15 cellular contexts compared by ENCODE assay signal in the genomic region with DNA sequence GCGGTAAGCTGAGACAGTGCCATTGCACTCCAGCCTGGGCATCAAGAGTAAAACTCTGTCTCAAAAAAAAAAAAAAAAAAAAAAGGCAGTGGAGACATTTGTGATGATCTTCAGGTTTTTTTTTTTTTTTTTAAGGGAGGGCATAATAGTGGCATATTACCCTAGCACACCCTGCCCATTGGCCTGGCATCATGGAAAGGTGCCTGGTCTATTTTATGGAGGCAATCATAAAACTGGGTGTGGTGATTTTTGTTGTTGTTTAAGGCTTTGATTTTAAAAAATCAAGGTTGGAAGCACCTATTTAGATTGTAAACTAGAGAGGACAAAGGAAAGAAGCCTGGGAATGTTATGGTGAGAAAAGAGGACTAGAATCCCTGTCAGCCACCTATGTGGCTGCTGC. TPM values are rescaled to one million over a fixed set of nuclear protein-coding genes. Genes with fewer than 3 reads are reported as not detected.
DNase-seq lines count a peak whose midpoint lies in the region; ATAC-seq, FAIRE-seq and TF ChIP-seq lines count a peak whose summit lies in the region.
"Had no signal": no experiment of that assay in that cellular context is flagged by ENCODE, and none has a peak within 500 bp of the region (broad histone marks: within the 10 kb centered on the region; RNA-seq: fewer than 3 reads in every experiment).

No MANE protein-coding gene starts in this region.

- H3K36me3 Mint-ChIP-seq in HFFc6 (ENCODE audit: low read depth) (peaks cover 55% of the 10 kb centered on the region), WTC11 (0 out of 2 replicates have a peak, but pooled peaks cover 5% of the 10 kb centered on the region)

- no peak for TF ChIP-seq CTCF in HFFc6 (IDR thresholded peaks at IDR 0.05)
- TF ChIP-seq CTCF in WTC11 (IDR thresholded peaks at IDR 0.05), result no peak
- no peak for TF ChIP-seq CTCF in keratinocyte (optimal IDR thresholded peaks at IDR 0.05 in 1 of 3, IDR thresholded peaks at IDR 0.05 in 1 of 3, conservative IDR thresholded peaks at IDR 0.05 in 1 of 3; ENCODE audit: extremely low read depth in 1 of 3, insufficient read depth in 2 of 3, low read length in 3 of 3)

- POLR2A ChIA-PET in WTC11 (lab: Charles Lee), result no interaction called here

- H3K9me3 Mint-ChIP-seq in HFFc6 (no peaks in the 10 kb centered on the region), WTC11 (no peaks in the 10 kb centered on the region)
- H3K9me3 Mint-ChIP-seq: activated T-cell treated with anti-CD3 and anti-CD28 coated beads, Interleukin-2, amount 50 U/mL, for 72 hours had no signal

- dilution Hi-C loops in keratinocyte (cut with MboI; ENCODE audit: extremely low pct_ligation_motif_present, low sequenced_read_pairs), result no loop called here

- peak overlapping the region; percentile 2 for H3K4me2 ChIP-seq in keratinocyte (ENCODE audit: control insufficient read depth, extremely low read depth, insufficient read depth, low read depth, low read length)
- H3K4me2 ChIP-seq: PC-9 had no signal

- no peaks in the 10 kb centered on the region for H3K9me3 ChIP-seq in keratinocyte (ENCODE audit: control insufficient read depth, low read depth, low read length)

- no peak for ATAC-seq in WTC11
- no peak for ATAC-seq in GM19324 (IDR thresholded peaks at IDR 0.05; ENCODE audit: low FRiP score, unreplicated experiment)
- ATAC-seq: activated T-cell treated with anti-CD3 and anti-CD28 coated beads, Interleukin-2, amount 50 U/mL, for 72 hours had no signal

- no peak for FAIRE-seq in keratinocyte (lab: Jason Lieb, UNC)
- FAIRE-seq in HTR-8/SVneo (lab: Jason Lieb, UNC), result no peak

- peak overlapping the region; percentile 40 for H3K27ac Mint-ChIP-seq in HFFc6
- peak overlapping the region; percentile 82 for H3K27ac Mint-ChIP-seq in WTC11

- H3K27me3 Mint-ChIP-seq in HFFc6 (ENCODE audit: insufficient read depth), result no peaks in the 10 kb centered on the region; the same call in 1 of the 2 replicates
- H3K27me3 Mint-ChIP-seq in WTC11 (ENCODE audit: low read depth), result no peaks in the 10 kb centered on the region

- H4K20me1 ChIP-seq in keratinocyte (ENCODE audit: control insufficient read depth, extremely low read depth, insufficient read depth, low read length), result peaks cover 2% of the 10 kb centered on the region

- H3K27me3 ChIP-seq in keratinocyte (ENCODE audit: control insufficient read depth, extremely low read depth, insufficient read depth, low read length), result no peaks in the 10 kb centered on the region

- H3K4me1 Mint-ChIP-seq in HFFc6 (ENCODE audit: low read depth) (peaks cover 64% of the 10 kb centered on the region), WTC11 (peaks cover 69% of the 10 kb centered on the region)

- H3K9me1 ChIP-seq in keratinocyte (ENCODE audit: control insufficient read depth, extremely low read depth, insufficient read depth, low read length), result no peaks in the 10 kb centered on the region

- H3K4me3 ChIP-seq in keratinocyte (ENCODE audit: control insufficient read depth in 2 of 3, extremely low read depth in 1 of 3, insufficient read depth in 2 of 3, low read depth in 1 of 3, low read length in 3 of 3), result no peak overlapping the region
- H3K4me3 ChIP-seq in skin epidermis, result no peak overlapping the region
- H3K4me3 ChIP-seq: PC-9 had no signal

- H3K27ac ChIP-seq in keratinocyte (ENCODE audit: control insufficient read depth, insufficient read depth, low read length) (no peak overlapping the region), skin epidermis (peak overlapping the region in 13 of 21 experiments; percentile 10 to 73 (median 54))

- DNase-seq in HFFc6 (no peak), WTC11 (ENCODE audit: low spot score) (no peak), keratinocyte (ENCODE audit: low read depth, low spot score) (no peak), HTR-8/SVneo (ENCODE audit: insufficient read length, low spot score) (no peak), pons (ENCODE audit: low spot score) (no peak), cortex of kidney (lab: John Stamatoyannopoulos, UW) (no peak)
- DNase-seq: activated T-cell treated with anti-CD3 and anti-CD28 coated beads, Interleukin-2, amount 50 U/mL, for 72 hours; NCI-H1436 treated with DMSO at 0.1 percent for 48 hours; NCI-H524; PC-9; retina; stimulated activated CD4-positive, alpha-beta T cell treated with anti-CD3 and anti-CD28 coated beads, Interleukin-4, amount 100 ng/mL, for 1 hour; T-helper 1 cell had no signal

- peaks cover 7 to 14% of the 10 kb centered on the region in 2 experiments for H3K36me3 ChIP-seq in keratinocyte (ENCODE audit: control insufficient read depth in 2 of 2, extremely low read depth in 1 of 2, insufficient read depth in 2 of 2, low read length in 2 of 2)

- H2AFZ ChIP-seq in keratinocyte (ENCODE audit: control insufficient read depth, low read length), result no peak overlapping the region
- H2AFZ ChIP-seq: PC-9 had no signal

- H3K4me3 Mint-ChIP-seq in HFFc6, result no peak overlapping the region
- no peak overlapping the region for H3K4me3 Mint-ChIP-seq in WTC11
- H3K4me3 Mint-ChIP-seq: activated T-cell treated with anti-CD3 and anti-CD28 coated beads, Interleukin-2, amount 50 U/mL, for 72 hours had no signal

- CTCF ChIA-PET in WTC11 (lab: Charles Lee), result interaction anchor here (1.5 kb wide), 1 partner anchor 101 kb away, joined by 5 read pairs; no protein-coding TSS in a partner anchor

- peaks cover 43% of the 10 kb centered on the region for H3K4me1 ChIP-seq in keratinocyte (ENCODE audit: control insufficient read depth, extremely low read depth, insufficient read depth, low read length)

- peaks cover 97% of the 10 kb centered on the region for H3K79me2 ChIP-seq in keratinocyte (ENCODE audit: control insufficient read depth, insufficient read depth, low read length)

- H3K9ac ChIP-seq in keratinocyte (ENCODE audit: control insufficient read depth, extremely low read depth, insufficient read depth, low read length), result no peak overlapping the region

TF ChIP-seq in WTC11, 78 proteins besides CTCF, POLR2A, EP300 and RAD21 (continues in another document):
- no peak for TF ChIP-seq ZNF317 (CRISPR knock-in tag; IDR thresholded peaks at IDR 0.05; ENCODE audit: borderline replicate concordance, low read depth)
- no peak for TF ChIP-seq CBFB (CRISPR knock-in tag; IDR thresholded peaks at IDR 0.05; ENCODE audit: low read depth)
- TF ChIP-seq ETV6 (CRISPR knock-in tag; IDR thresholded peaks at IDR 0.05), result no peak
- no peak for TF ChIP-seq NFYB (CRISPR knock-in tag; conservative IDR thresholded peaks at IDR 0.05; ENCODE audit: low read depth)
- TF ChIP-seq, protein P1, sequence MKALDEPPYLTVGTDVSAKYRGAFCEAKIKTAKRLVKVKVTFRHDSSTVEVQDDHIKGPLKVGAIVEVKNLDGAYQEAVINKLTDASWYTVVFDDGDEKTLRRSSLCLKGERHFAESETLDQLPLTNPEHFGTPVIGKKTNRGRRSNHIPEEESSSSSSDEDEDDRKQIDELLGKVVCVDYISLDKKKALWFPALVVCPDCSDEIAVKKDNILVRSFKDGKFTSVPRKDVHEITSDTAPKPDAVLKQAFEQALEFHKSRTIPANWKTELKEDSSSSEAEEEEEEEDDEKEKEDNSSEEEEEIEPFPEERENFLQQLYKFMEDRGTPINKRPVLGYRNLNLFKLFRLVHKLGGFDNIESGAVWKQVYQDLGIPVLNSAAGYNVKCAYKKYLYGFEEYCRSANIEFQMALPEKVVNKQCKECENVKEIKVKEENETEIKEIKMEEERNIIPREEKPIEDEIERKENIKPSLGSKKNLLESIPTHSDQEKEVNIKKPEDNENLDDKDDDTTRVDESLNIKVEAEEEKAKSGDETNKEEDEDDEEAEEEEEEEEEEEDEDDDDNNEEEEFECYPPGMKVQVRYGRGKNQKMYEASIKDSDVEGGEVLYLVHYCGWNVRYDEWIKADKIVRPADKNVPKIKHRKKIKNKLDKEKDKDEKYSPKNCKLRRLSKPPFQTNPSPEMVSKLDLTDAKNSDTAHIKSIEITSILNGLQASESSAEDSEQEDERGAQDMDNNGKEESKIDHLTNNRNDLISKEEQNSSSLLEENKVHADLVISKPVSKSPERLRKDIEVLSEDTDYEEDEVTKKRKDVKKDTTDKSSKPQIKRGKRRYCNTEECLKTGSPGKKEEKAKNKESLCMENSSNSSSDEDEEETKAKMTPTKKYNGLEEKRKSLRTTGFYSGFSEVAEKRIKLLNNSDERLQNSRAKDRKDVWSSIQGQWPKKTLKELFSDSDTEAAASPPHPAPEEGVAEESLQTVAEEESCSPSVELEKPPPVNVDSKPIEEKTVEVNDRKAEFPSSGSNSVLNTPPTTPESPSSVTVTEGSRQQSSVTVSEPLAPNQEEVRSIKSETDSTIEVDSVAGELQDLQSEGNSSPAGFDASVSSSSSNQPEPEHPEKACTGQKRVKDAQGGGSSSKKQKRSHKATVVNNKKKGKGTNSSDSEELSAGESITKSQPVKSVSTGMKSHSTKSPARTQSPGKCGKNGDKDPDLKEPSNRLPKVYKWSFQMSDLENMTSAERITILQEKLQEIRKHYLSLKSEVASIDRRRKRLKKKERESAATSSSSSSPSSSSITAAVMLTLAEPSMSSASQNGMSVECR (CRISPR knock-in tag; IDR thresholded peaks at IDR 0.05; ENCODE audit: borderline replicate concordance), result no peak

RNA-seq across cellular contexts. Expression of gene IQGAP1, which starts 6.0 kb away (rescaled TPM):
- 100 to 1,000 TPM; 172 to 201 (median 185) TPM for total RNA-seq in HFFc6 (2021; fragmentation: NEBNext Ultra II Directional; extraction: Animal tissue kit (Norgen Biotek cat#: 25700))
- total RNA-seq in WTC11 (2021), result 83.0 to 106 TPM (median 86.8 TPM) in 3 replicates
- 219 to 310 TPM (median 253 TPM) in 3 replicates for polyA plus RNA-seq in keratinocyte
- 1,067 TPM for polyA plus RNA-seq in keratinocyte (2011; ENCODE audit: low read depth)
- 127 and 198 TPM in 2 replicates for polyA plus RNA-seq in keratinocyte (2011; cell fraction: cytosol; rRNA removed)
- 543 and 692 TPM in 2 replicates for polyA plus RNA-seq in keratinocyte (2011; cell fraction: nucleus; rRNA removed)
- 163 and 252 TPM in 2 replicates for polyA plus RNA-seq in keratinocyte (2012; ENCODE audit: low replicate concordance)
- 189 to 616 TPM (median 435 TPM) in 3 replicates for polyA minus RNA-seq in keratinocyte
- polyA minus RNA-seq in keratinocyte (2011; cell fraction: cytosol; rRNA and poly(A)+ RNA removed), result 205 TPM
- polyA minus RNA-seq in keratinocyte (2011; cell fraction: nucleus; rRNA and poly(A)+ RNA removed), result 533 and 899 TPM in 2 replicates

RNA-seq across cellular contexts. Expression of gene ZNF774, which starts 42.0 kb away (rescaled TPM):
- 1 to 10 TPM; 1.3 to 2.3 (median 2.1) TPM for total RNA-seq in HFFc6 (2021; fragmentation: NEBNext Ultra II Directional; extraction: Animal tissue kit (Norgen Biotek cat#: 25700))
- 2.6 to 3.6 TPM (median 2.9 TPM) in 3 replicates for total RNA-seq in WTC11 (2021)
- polyA plus RNA-seq in keratinocyte, result 2.0 to 2.3 TPM (median 2.2 TPM) in 3 replicates
- polyA plus RNA-seq in keratinocyte (2011; ENCODE audit: low read depth), result 1.1 TPM
- 1.1 and 1.5 TPM in 2 replicates for polyA plus RNA-seq in keratinocyte (2011; cell fraction: cytosol; rRNA removed)
- polyA plus RNA-seq in keratinocyte (2011; cell fraction: nucleus; rRNA removed), result 2.6 and 2.8 TPM in 2 replicates
- polyA plus RNA-seq in keratinocyte (2012; ENCODE audit: low replicate concordance), result 0.78 and 1.5 TPM in 2 replicates
- polyA minus RNA-seq in keratinocyte, result 0.72 to 1.8 TPM (median 1.4 TPM) in 3 replicates
- polyA minus RNA-seq in keratinocyte (2011; cell fraction: cytosol; rRNA and poly(A)+ RNA removed), result 0.38 TPM
- 0.74 and 2.2 TPM in 2 replicates for polyA minus RNA-seq in keratinocyte (2011; cell fraction: nucleus; rRNA and poly(A)+ RNA removed)
